Comparison of ENCODE assay signal across 8 cellular contexts in the genomic region with DNA sequence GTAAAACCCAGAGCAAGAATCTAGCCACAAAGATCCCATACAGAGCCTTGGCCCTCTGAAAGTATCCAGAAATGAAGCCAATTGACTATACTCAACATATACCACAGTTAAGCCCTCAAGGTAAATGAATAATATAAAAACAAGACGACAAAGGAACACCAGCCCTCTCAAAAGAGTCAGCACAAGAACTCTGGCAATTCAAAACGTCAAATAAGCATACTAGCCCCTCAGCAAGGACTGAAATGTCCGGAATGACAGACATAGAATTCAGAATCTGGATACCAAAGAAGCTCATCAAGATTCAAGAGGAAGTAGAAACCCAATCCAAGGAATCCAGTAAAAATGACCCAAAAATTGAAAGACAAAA. TPM values are rescaled to one million over a fixed set of nuclear protein-coding genes. Genes with fewer than 3 reads are reported as not detected.
DNase-seq lines count a peak whose midpoint lies in the region; ATAC-seq and TF ChIP-seq lines count a peak whose summit lies in the region.

No MANE protein-coding gene starts in this region.

- H3K9me3 ChIP-seq in adrenal gland (replicated peaks in 1 of 3) (no peaks in the 10 kb centered on the region), mucosa of stomach (ENCODE audit: control insufficient read depth, low read length) (no peaks in the 10 kb centered on the region), upper lobe of left lung (no peaks in the 10 kb centered on the region)

- H3K27me3 ChIP-seq in adrenal gland (no peaks in the 10 kb centered on the region), mucosa of stomach (ENCODE audit: control insufficient read depth, insufficient read depth, low read length) (no peaks in the 10 kb centered on the region), upper lobe of left lung (no peaks in the 10 kb centered on the region)

- H3K4me1 Mint-ChIP-seq in activated naive CD4-positive, alpha-beta T cell treated with anti-CD3 and anti-CD28 coated beads, Interleukin-2, amount 50 U/mL, for 24 hours: peaks cover 30% of the 10 kb centered on the region

- H3K4me3 Mint-ChIP-seq in activated naive CD4-positive, alpha-beta T cell treated with anti-CD3 and anti-CD28 coated beads, Interleukin-2, amount 50 U/mL, for 24 hours: peak overlapping the region; percentile 91

- no peak for TF ChIP-seq POLR2A in adrenal gland (IDR thresholded peaks at IDR 0.05)
- TF ChIP-seq POLR2A in upper lobe of left lung (IDR thresholded peaks at IDR 0.05): no peak

- H3K4me1 ChIP-seq in adrenal gland (replicated peaks in 1 of 2): peaks cover 5 to 19% of the 10 kb centered on the region in 2 donors
- peaks cover 11% of the 10 kb centered on the region for H3K4me1 ChIP-seq in mucosa of stomach (ENCODE audit: control insufficient read depth, insufficient read depth, low read length)
- H3K4me1 ChIP-seq in upper lobe of left lung: peaks cover 10 to 24% (median 16%) of the 10 kb centered on the region in 4 donors

- 6 to 15% (median 13%) methylated on average over 3 of the region's 3 CpGs for WGBS in adrenal gland, 4 donors
- 14 to 15% methylated on average over 3 of the region's 3 CpGs for WGBS in upper lobe of left lung, 2 donors

- no peak for DNase-seq in activated naive CD4-positive, alpha-beta T cell treated with anti-CD3 and anti-CD28 coated beads, Interleukin-2, amount 50 U/mL, for 16 hours
- DNase-seq in adrenal gland: no peak
- DNase-seq in upper lobe of left lung: no peak
- no peak for DNase-seq in DMS53 treated with DMSO at 0.1 percent for 48 hours (lab: John Stamatoyannopoulos, UW; ENCODE audit: unreplicated experiment)

- H3K27ac ChIP-seq in adrenal gland (peak overlapping the region in 4 of 5 donors; percentile 91 to 99 (median 96)), upper lobe of left lung (peak overlapping the region; percentile 89 to 94 (median 90))

- H3K27me3 Mint-ChIP-seq in activated naive CD4-positive, alpha-beta T cell treated with anti-CD3 and anti-CD28 coated beads, Interleukin-2, amount 50 U/mL, for 24 hours: no peaks in the 10 kb centered on the region

- TF ChIP-seq CTCF in adrenal gland (IDR thresholded peaks at IDR 0.05) (peak in 1 of 6 experiments; percentile 3), upper lobe of left lung (IDR thresholded peaks at IDR 0.05) (no peak)

- intact Hi-C loops in adrenal gland (cut with DNase I): no loop called here

- H3K9ac ChIP-seq in mucosa of stomach (ENCODE audit: low read length): peak overlapping the region; percentile 81

- H3K36me3 ChIP-seq in adrenal gland (replicated peaks in 1 of 2): no peaks in the 10 kb centered on the region
- no peaks in the 10 kb centered on the region for H3K36me3 ChIP-seq in mucosa of stomach (ENCODE audit: control insufficient read depth, insufficient read depth, low read length)
- no peaks in the 10 kb centered on the region for H3K36me3 ChIP-seq in upper lobe of left lung

- H3K9me3 Mint-ChIP-seq in activated naive CD4-positive, alpha-beta T cell treated with anti-CD3 and anti-CD28 coated beads, Interleukin-2, amount 50 U/mL, for 24 hours: no peaks in the 10 kb centered on the region

- no peaks in the 10 kb centered on the region for H3K36me3 Mint-ChIP-seq in activated naive CD4-positive, alpha-beta T cell treated with anti-CD3 and anti-CD28 coated beads, Interleukin-2, amount 50 U/mL, for 24 hours

- H3K27ac Mint-ChIP-seq in activated naive CD4-positive, alpha-beta T cell treated with anti-CD3 and anti-CD28 coated beads, Interleukin-2, amount 50 U/mL, for 24 hours: peak overlapping the region; percentile 98

- ATAC-seq in upper lobe of left lung (ENCODE audit: low FRiP score in 2 of 2) (no peak), HG03196 (IDR thresholded peaks at IDR 0.05; ENCODE audit: unreplicated experiment) (no peak), HG02623 (IDR thresholded peaks at IDR 0.05; ENCODE audit: unreplicated experiment) (no peak)

- H3K4me3 ChIP-seq in adrenal gland (peak overlapping the region in 1 of 4 donors; percentile 69), mucosa of stomach (ENCODE audit: low read length) (peak overlapping the region; percentile 77), upper lobe of left lung (peak overlapping the region in 3 of 4 donors; percentile 61 to 80 (median 74))

- no peak for TF ChIP-seq EP300 in upper lobe of left lung (IDR thresholded peaks at IDR 0.05)

RNA-seq across cellular contexts. Expression of gene GTF2A1, which starts 49.9 kb away (rescaled TPM):
- 10 to 100 TPM; 18.9 to 51.4 (median 29.4) TPM for total RNA-seq in adrenal gland
- polyA plus RNA-seq in adrenal gland: 10 to 100 TPM in 1 of 3 donors, 1 to 10 TPM in 2; 4.3 to 41.2 (median 5.1) TPM
- total RNA-seq in upper lobe of left lung: 10 to 100 TPM; 17.2 to 31.6 (median 23.7) TPM
